ENCODE assay signal across 15 cellular contexts in the genomic region with DNA sequence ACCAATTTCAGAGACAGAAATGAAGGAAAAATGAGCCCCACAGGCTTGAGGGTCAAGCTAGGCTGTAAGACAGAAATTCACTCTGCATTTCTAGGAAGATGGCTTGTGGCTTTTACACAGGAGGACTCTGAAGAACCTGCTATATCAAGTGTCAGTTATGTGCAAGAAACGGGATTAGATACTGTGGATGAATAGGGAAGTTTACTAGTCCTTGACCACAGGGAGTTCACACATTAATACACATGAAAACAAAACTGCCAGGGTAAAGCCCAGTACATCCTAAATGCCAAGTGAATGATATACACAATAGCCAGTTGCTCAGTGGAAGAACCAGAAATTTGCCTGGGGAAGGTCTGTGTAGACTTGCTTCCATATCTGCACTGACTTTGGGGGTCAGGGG. TPM values are rescaled to one million over a fixed set of nuclear protein-coding genes. Genes with fewer than 3 reads are reported as not detected.
A peak's percentile ranks its signal among the peaks of the same experiment; 100 is the strongest.
DNase-seq lines count a peak whose midpoint lies in the region; ATAC-seq and TF ChIP-seq lines count a peak whose summit lies in the region.
"Had no signal": no experiment of that assay in that cellular context is flagged by ENCODE, and none has a peak within 500 bp of the region (broad histone marks: within the 10 kb centered on the region; RNA-seq: fewer than 3 reads in every experiment).

No MANE protein-coding gene starts in this region.

- POLR2A ChIA-PET in activated CD8-positive, alpha-beta T cell treated with anti-CD3 and anti-CD28 coated beads for 36 hours (lab: Charles Lee) = interaction anchor here (1.2 to 1.9 kb wide), 2 partner anchors 22 to 53 kb away, joined by 5 to 7 read pairs; no protein-coding TSS in a partner anchor

- peaks cover 8% of the 10 kb centered on the region for H3K36me3 ChIP-seq in CD4-positive, CD25-positive, alpha-beta regulatory T cell (ENCODE audit: control insufficient read depth, insufficient read depth, low read length)
- H3K36me3 ChIP-seq: HAP-1 had no signal

- TF ChIP-seq CTCF in HL-60 (IDR thresholded peaks at IDR 0.05; ENCODE audit: insufficient read depth, low read length) = no peak
- no peak for TF ChIP-seq CTCF in activated CD8-positive, alpha-beta T cell treated with anti-CD3 and anti-CD28 coated beads for 36 hours (IDR thresholded peaks at IDR 0.05)

- H3K27me3 ChIP-seq in CD4-positive, CD25-positive, alpha-beta regulatory T cell (ENCODE audit: control insufficient read depth, insufficient read depth, low read length) = no peaks in the 10 kb centered on the region
- H3K27me3 ChIP-seq in HL-60 (ENCODE audit: insufficient read depth, poor library complexity, severe bottlenecking) = no peaks in the 10 kb centered on the region

- H3K27ac Mint-ChIP-seq in CD4-positive, CD25-positive, alpha-beta regulatory T cell = peak overlapping the region; percentile 81 to 95 (median 95)
- peak overlapping the region; percentile 96 for H3K27ac Mint-ChIP-seq in activated CD8-positive, alpha-beta T cell treated with anti-CD3 and anti-CD28 coated beads for 36 hours
- peak overlapping the region; percentile 91 for H3K27ac Mint-ChIP-seq in memory B cell
- no peak overlapping the region for H3K27ac Mint-ChIP-seq in activated T-helper 1 cell treated with anti-CD3 and anti-CD28 coated beads, Interleukin-12 subunit alpha, Interleukin-12 subunit beta, Interleukin-2, Interleukin-4 antibody, amounts not matched to agents 30 ng/mL and 10 ng/mL and 1 ng/mL, durations not matched to agents 14 hours and 24 hours and 36 hours

- H3K27ac ChIP-seq in CD4-positive, CD25-positive, alpha-beta regulatory T cell (ENCODE audit: insufficient read depth, low read length, poor library complexity, severe bottlenecking) = peak overlapping the region; percentile 76
- H3K27ac ChIP-seq in HL-60 (replicated peaks) = peak overlapping the region; percentile 64
- H3K27ac ChIP-seq: KMS-11 had no signal

- no peak for ATAC-seq in CD4-positive, CD25-positive, alpha-beta regulatory T cell (ENCODE audit: low read depth in 2 of 2)
- ATAC-seq in activated CD8-positive, alpha-beta T cell treated with anti-CD3 and anti-CD28 coated beads for 36 hours = no peak
- ATAC-seq in memory B cell (ENCODE audit: low read depth) (no peak), HG03565 (IDR thresholded peaks at IDR 0.05; ENCODE audit: unreplicated experiment) (no peak)

- intact Hi-C loops in activated CD8-positive, alpha-beta T cell treated with anti-CD3 and anti-CD28 coated beads for 36 hours (cut with micrococcal nuclease) = loop anchor here (5.0 kb wide), 1 partner anchor 53 kb away; no protein-coding TSS in a partner anchor
- intact Hi-C loops in activated T-helper 1 cell treated with anti-CD3 and anti-CD28 coated beads, Interleukin-12 subunit alpha, Interleukin-12 subunit beta, Interleukin-2, Interleukin-4 antibody, amounts not matched to agents 30 ng/mL and 10 ng/mL and 1 ng/mL, durations not matched to agents 14 hours and 24 hours and 36 hours (cut with micrococcal nuclease) = loop anchor here (10.0 kb wide), 2 partner anchors 985 to 1035 kb away; a partner anchor contains a TSS

- H3K4me3 ChIP-seq in CD4-positive, CD25-positive, alpha-beta regulatory T cell (ENCODE audit: low read depth, low read length) = peak overlapping the region; percentile 72
- no peak overlapping the region for H3K4me3 ChIP-seq in HL-60 (replicated peaks; ENCODE audit: insufficient read depth, low read length)
- H3K4me3 ChIP-seq: HAP-1 had no signal

- peaks cover 50 to 96% (median 81%) of the 10 kb centered on the region in 4 donors for H3K4me1 Mint-ChIP-seq in CD4-positive, CD25-positive, alpha-beta regulatory T cell
- peaks cover 81% of the 10 kb centered on the region for H3K4me1 Mint-ChIP-seq in activated CD8-positive, alpha-beta T cell treated with anti-CD3 and anti-CD28 coated beads for 36 hours (ENCODE audit: low read depth)
- peaks cover 71% of the 10 kb centered on the region for H3K4me1 Mint-ChIP-seq in memory B cell
- peaks cover 82% of the 10 kb centered on the region for H3K4me1 Mint-ChIP-seq in activated T-helper 1 cell treated with anti-CD3 and anti-CD28 coated beads, Interleukin-12 subunit alpha, Interleukin-12 subunit beta, Interleukin-2, Interleukin-4 antibody, amounts not matched to agents 30 ng/mL and 10 ng/mL and 1 ng/mL, durations not matched to agents 14 hours and 24 hours and 36 hours (ENCODE audit: low read depth)

- no peaks in the 10 kb centered on the region for H3K27me3 Mint-ChIP-seq in CD4-positive, CD25-positive, alpha-beta regulatory T cell
- H3K27me3 Mint-ChIP-seq in activated CD8-positive, alpha-beta T cell treated with anti-CD3 and anti-CD28 coated beads for 36 hours = no peaks in the 10 kb centered on the region
- H3K27me3 Mint-ChIP-seq in memory B cell = no peaks in the 10 kb centered on the region
- H3K27me3 Mint-ChIP-seq in activated T-helper 1 cell treated with anti-CD3 and anti-CD28 coated beads, Interleukin-12 subunit alpha, Interleukin-12 subunit beta, Interleukin-2, Interleukin-4 antibody, amounts not matched to agents 30 ng/mL and 10 ng/mL and 1 ng/mL, durations not matched to agents 14 hours and 24 hours and 36 hours (ENCODE audit: insufficient read depth) = no peaks in the 10 kb centered on the region

- CTCF ChIA-PET in activated CD8-positive, alpha-beta T cell treated with anti-CD3 and anti-CD28 coated beads for 36 hours (lab: Charles Lee) = interaction anchor here (1.4 kb wide), 1 partner anchor 9 kb away, joined by 4 read pairs; no protein-coding TSS in a partner anchor

- peaks cover 84% of the 10 kb centered on the region for H3K4me1 ChIP-seq in CD4-positive, CD25-positive, alpha-beta regulatory T cell (ENCODE audit: control insufficient read depth, insufficient read depth, low read length, poor library complexity, severe bottlenecking)

- no peaks in the 10 kb centered on the region for H3K9me3 ChIP-seq in CD4-positive, CD25-positive, alpha-beta regulatory T cell (ENCODE audit: control insufficient read depth in 2 of 2, low read length in 2 of 2)
- H3K9me3 ChIP-seq: HAP-1 had no signal

- peak overlapping the region; percentile 72 to 87 (median 85) for H3K4me3 Mint-ChIP-seq in CD4-positive, CD25-positive, alpha-beta regulatory T cell
- no peak overlapping the region for H3K4me3 Mint-ChIP-seq in activated CD8-positive, alpha-beta T cell treated with anti-CD3 and anti-CD28 coated beads for 36 hours
- peak overlapping the region; percentile 28 for H3K4me3 Mint-ChIP-seq in memory B cell
- no peak overlapping the region for H3K4me3 Mint-ChIP-seq in activated T-helper 1 cell treated with anti-CD3 and anti-CD28 coated beads, Interleukin-12 subunit alpha, Interleukin-12 subunit beta, Interleukin-2, Interleukin-4 antibody, amounts not matched to agents 30 ng/mL and 10 ng/mL and 1 ng/mL, durations not matched to agents 14 hours and 24 hours and 36 hours
- H3K4me3 Mint-ChIP-seq: neural crest cell had no signal

- no peaks in the 10 kb centered on the region for H3K9me3 Mint-ChIP-seq in CD4-positive, CD25-positive, alpha-beta regulatory T cell
- no peaks in the 10 kb centered on the region for H3K9me3 Mint-ChIP-seq in activated CD8-positive, alpha-beta T cell treated with anti-CD3 and anti-CD28 coated beads for 36 hours
- H3K9me3 Mint-ChIP-seq in memory B cell = no peaks in the 10 kb centered on the region
- no peaks in the 10 kb centered on the region for H3K9me3 Mint-ChIP-seq in activated T-helper 1 cell treated with anti-CD3 and anti-CD28 coated beads, Interleukin-12 subunit alpha, Interleukin-12 subunit beta, Interleukin-2, Interleukin-4 antibody, amounts not matched to agents 30 ng/mL and 10 ng/mL and 1 ng/mL, durations not matched to agents 14 hours and 24 hours and 36 hours
- H3K9me3 Mint-ChIP-seq: neural crest cell had no signal

- no peak for DNase-seq in CD4-positive, CD25-positive, alpha-beta regulatory T cell
- DNase-seq in HL-60 (ENCODE audit: low read depth in 1 of 2, low spot score in 1 of 2) = peak in 1 of 2 experiments; percentile 18
- no peak for DNase-seq in activated CD8-positive, alpha-beta T cell treated with anti-CD3 and anti-CD28 coated beads for 36 hours
- DNase-seq in memory B cell (ENCODE audit: low spot score in 2 of 2) = no peak
- no peak for DNase-seq in activated T-helper 1 cell treated with anti-CD3 and anti-CD28 coated beads, Interleukin-12 subunit alpha, Interleukin-12 subunit beta, Interleukin-2, Interleukin-4 antibody, amounts not matched to agents 30 ng/mL and 10 ng/mL and 1 ng/mL, durations not matched to agents 14 hours and 24 hours and 36 hours (ENCODE audit: low spot score)
- DNase-seq in DMS79 treated with DMSO at 0.1 percent for 48 hours (lab: John Stamatoyannopoulos, UW) = no peak
- DNase-seq in germinal center (ENCODE audit: low spot score) = no peak
- DNase-seq: activated gamma-delta T cell, Calu3, islet precursor cell, NCI-H2227 treated with DMSO at 0.1 percent for 48 hours had no signal

- H3K36me3 Mint-ChIP-seq in CD4-positive, CD25-positive, alpha-beta regulatory T cell = peaks cover 13% of the 10 kb centered on the region
- peaks cover 46% of the 10 kb centered on the region for H3K36me3 Mint-ChIP-seq in activated CD8-positive, alpha-beta T cell treated with anti-CD3 and anti-CD28 coated beads for 36 hours (ENCODE audit: low read depth)
- H3K36me3 Mint-ChIP-seq in memory B cell = peaks cover 10% of the 10 kb centered on the region
- H3K36me3 Mint-ChIP-seq in activated T-helper 1 cell treated with anti-CD3 and anti-CD28 coated beads, Interleukin-12 subunit alpha, Interleukin-12 subunit beta, Interleukin-2, Interleukin-4 antibody, amounts not matched to agents 30 ng/mL and 10 ng/mL and 1 ng/mL, durations not matched to agents 14 hours and 24 hours and 36 hours (ENCODE audit: low read depth) = peaks cover 25% of the 10 kb centered on the region

RNA-seq across cellular contexts. Expression of a gene that starts 53.5 kb away (rescaled TPM):
- total RNA-seq in CD4-positive, CD25-positive, alpha-beta regulatory T cell = 86.4 TPM
- polyA plus RNA-seq in CD4-positive, CD25-positive, alpha-beta regulatory T cell = 10 to 100 TPM; 35.5 to 48.4 (median 40.1) TPM
- 10 to 100 TPM; 51.7 to 52.4 TPM for total RNA-seq in activated CD8-positive, alpha-beta T cell treated with anti-CD3 and anti-CD28 coated beads for 36 hours
- 39.5 and 42.2 TPM in 2 replicates for total RNA-seq in activated T-helper 1 cell treated with anti-CD3 and anti-CD28 coated beads, Interleukin-12 subunit alpha, Interleukin-12 subunit beta, Interleukin-2, Interleukin-4 antibody, amounts not matched to agents 30 ng/mL and 10 ng/mL and 1 ng/mL, durations not matched to agents 14 hours and 24 hours and 36 hours

Comparison
In these comparisons a context has a peak if more than half of its experiments do, and no peak if none do; other contexts are left out.
1. H3K4me3 Mint-ChIP-seq: peak in CD4-positive, CD25-positive, alpha-beta regulatory T cell (4 of 4) and memory B cell (single experiment); none in activated CD8-positive, alpha-beta T cell treated with anti-CD3 and anti-CD28 coated beads for 36 hours (single experiment) and activated T-helper 1 cell treated with anti-CD3 and anti-CD28 coated beads, Interleukin-12 subunit alpha, Interleukin-12 subunit beta, Interleukin-2, Interleukin-4 antibody, amounts not matched to agents 30 ng/mL and 10 ng/mL and 1 ng/mL, durations not matched to agents 14 hours and 24 hours and 36 hours (single experiment).